ENCODE assay signal across 21 cellular contexts in the genomic region with DNA sequence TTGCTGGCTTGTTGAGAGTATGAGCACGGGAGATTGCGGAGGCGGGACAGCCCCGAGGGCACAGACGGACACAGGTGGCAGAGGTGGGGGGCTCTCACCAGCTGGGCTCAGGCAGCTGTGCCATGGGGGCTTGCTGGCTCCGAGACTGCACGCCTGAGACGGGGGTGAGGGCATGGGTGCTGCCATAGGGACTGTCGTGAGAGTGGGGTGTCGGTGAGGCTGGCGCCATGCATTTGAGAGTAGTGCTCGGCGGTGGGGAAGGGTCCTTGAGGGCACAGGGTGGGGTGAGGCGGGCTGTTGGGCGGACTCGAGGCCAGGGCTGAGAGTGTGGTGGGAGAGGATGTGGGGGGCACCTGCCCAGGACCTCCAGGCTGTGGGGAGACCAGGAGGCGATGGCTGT.
"Had no signal": no experiment of that assay in that cellular context is flagged by ENCODE, and none has a peak within 500 bp of the region (broad histone marks: within the 10 kb centered on the region; RNA-seq: fewer than 3 reads in every experiment).

No MANE protein-coding gene starts in this region.

- H3K4me3 ChIP-seq: Peyer's patch had no signal

- H3K4me1 ChIP-seq: Peyer's patch had no signal

- H3K36me3 Mint-ChIP-seq: activated CD8-positive, alpha-beta memory T cell treated with anti-CD3 and anti-CD28 coated beads, Interleukin-2, amount 10 ng/mL, durations not matched to agents 7 days and 5 days; activated naive CD4-positive, alpha-beta T cell treated with anti-CD3 and anti-CD28 coated beads, Interleukin-2, amount 50 U/mL, for 72 hours had no signal

- H3K27ac Mint-ChIP-seq: activated CD8-positive, alpha-beta memory T cell treated with anti-CD3 and anti-CD28 coated beads, Interleukin-2, amount 10 ng/mL, durations not matched to agents 7 days and 5 days; activated naive CD4-positive, alpha-beta T cell treated with anti-CD3 and anti-CD28 coated beads, Interleukin-2, amount 50 U/mL, for 72 hours; activated naive CD8-positive, alpha-beta T cell treated with anti-CD3 and anti-CD28 coated beads, Interleukin-2, amount 50 U/mL, for 24 hours; T-helper 1 cell treated with Interleukin-12 subunit alpha and Interleukin-12 subunit beta and Interleukin-4 antibody, amounts not matched to agents 30 μg/mL and 1 μg/mL, for 36 hours had no signal

- ATAC-seq: activated CD4-positive, CD25-positive, alpha-beta regulatory T cell treated with anti-CD3 and anti-CD28 coated beads, Interleukin-2, amount 50 U/mL, for 24 hours; activated CD8-positive, alpha-beta memory T cell treated with anti-CD3 and anti-CD28 coated beads, Interleukin-2, amount 10 ng/mL, durations not matched to agents 7 days and 5 days; activated naive CD4-positive, alpha-beta T cell treated with anti-CD3 and anti-CD28 coated beads, Interleukin-2, amount 50 U/mL, for 72 hours; activated naive CD8-positive, alpha-beta T cell treated with anti-CD3 and anti-CD28 coated beads, Interleukin-2, amount 50 U/mL, for 24 hours; activated T-cell treated with anti-CD3 and anti-CD28 coated beads, Interleukin-2, amount 50 U/mL, for 4 hours had no signal

- H3K4me3 Mint-ChIP-seq: activated CD8-positive, alpha-beta memory T cell treated with anti-CD3 and anti-CD28 coated beads, Interleukin-2, amount 10 ng/mL, durations not matched to agents 7 days and 5 days; activated naive CD8-positive, alpha-beta T cell treated with anti-CD3 and anti-CD28 coated beads, Interleukin-2, amount 50 U/mL, for 24 hours; activated T-cell treated with anti-CD3 and anti-CD28 coated beads, Interleukin-2, amount 50 U/mL, for 4 hours; T-helper 1 cell treated with Interleukin-12 subunit alpha and Interleukin-12 subunit beta and Interleukin-4 antibody, amounts not matched to agents 30 μg/mL and 1 μg/mL, for 36 hours had no signal

- H3K9me3 Mint-ChIP-seq: activated naive CD4-positive, alpha-beta T cell treated with anti-CD3 and anti-CD28 coated beads, Interleukin-2, amount 50 U/mL, for 72 hours; activated naive CD8-positive, alpha-beta T cell treated with anti-CD3 and anti-CD28 coated beads, Interleukin-2, amount 50 U/mL, for 24 hours; activated T-cell treated with anti-CD3 and anti-CD28 coated beads, Interleukin-2, amount 50 U/mL, for 4 hours; T-helper 1 cell treated with Interleukin-12 subunit alpha and Interleukin-12 subunit beta and Interleukin-4 antibody, amounts not matched to agents 30 μg/mL and 1 μg/mL, for 36 hours had no signal

- H3K4me1 Mint-ChIP-seq: activated CD8-positive, alpha-beta memory T cell treated with anti-CD3 and anti-CD28 coated beads, Interleukin-2, amount 10 ng/mL, durations not matched to agents 7 days and 5 days had no signal

- DNase-seq: activated CD4-positive, alpha-beta T cell treated with anti-CD3 and anti-CD28 coated beads for 4 hours; activated CD4-positive, alpha-beta T cell treated with anti-CD3 and anti-CD28 coated beads, Interleukin-2, amount 50 U/mL, for 48 hours; activated CD8-positive, alpha-beta memory T cell treated with anti-CD3 and anti-CD28 coated beads, Interleukin-2, amount 10 ng/mL, durations not matched to agents 7 days and 5 days; activated effector memory CD4-positive, alpha-beta T cell treated with anti-CD3 and anti-CD28 coated beads, Interleukin-2, amount 50 U/mL, for 16 hours; activated naive CD4-positive, alpha-beta T cell treated with Interleukin-2 at 50 U/mL for 16 hours; activated naive CD8-positive, alpha-beta T cell treated with anti-CD3 and anti-CD28 coated beads, Interleukin-2, amount 50 U/mL, for 24 hours; activated T-cell treated with anti-CD3 and anti-CD28 coated beads, Interleukin-2, amount 50 U/mL, for 4 hours; amniotic stem cell; brain microvascular endothelial cell; MM.1S; NCI-H1105; NCI-H1436; NCI-H1694 treated with DMSO at 0.1 percent for 48 hours; NCI-H2029 treated with DMSO at 0.1 percent for 48 hours; NCI-H510A treated with DMSO at 0.1 percent for 48 hours; Peyer's patch; SHP77 treated with DMSO at 0.1 percent for 48 hours had no signal

- H3K27me3 Mint-ChIP-seq: activated CD8-positive, alpha-beta memory T cell treated with anti-CD3 and anti-CD28 coated beads, Interleukin-2, amount 10 ng/mL, durations not matched to agents 7 days and 5 days; activated naive CD8-positive, alpha-beta T cell treated with anti-CD3 and anti-CD28 coated beads, Interleukin-2, amount 50 U/mL, for 24 hours had no signal

- H3K27ac ChIP-seq: brain microvascular endothelial cell, Peyer's patch, RWPE1 had no signal

- H3K27me3 ChIP-seq: brain microvascular endothelial cell, Peyer's patch had no signal

- H3K9me3 ChIP-seq: Peyer's patch had no signal
